In genomic region chr3:158273646-158274045, GRCh38 we compare ENCODE assay signal across 30 cellular contexts.
"Had no signal": no experiment of that assay in that cellular context is flagged by ENCODE, and none has a peak within 500 bp of the region (broad histone marks: within the 10 kb centered on the region; RNA-seq: fewer than 3 reads in every experiment).

No MANE protein-coding gene starts in this region.

- H3K4me3 Mint-ChIP-seq: endodermal cell; naive thymus-derived CD8-positive, alpha-beta T cell; nephron progenitor cell; stimulated activated effector memory CD8-positive, alpha-beta T cell treated with anti-CD3 and anti-CD28 coated beads, Interleukin-12 subunit alpha, Interleukin-12 subunit beta, amount 100 ng/mL, for 72 hours; type B pancreatic cell had no signal

- H3K4me3 ChIP-seq: dorsolateral prefrontal cortex, gastroesophageal sphincter, heart right ventricle, lower lobe of right lung, ovary, psoas muscle, sigmoid colon, stomach, thyroid gland had no signal

- H3K36me3 ChIP-seq: lower lobe of right lung, ovary, thyroid gland had no signal

- DNase-seq: cortex of kidney; dorsolateral prefrontal cortex; effector CD4-positive, alpha-beta T cell; endodermal cell; foreskin keratinocyte; heart right ventricle; hippocampal formation; islet precursor cell; kidney glomerular epithelial cell; left colon; left ventricle myocardium superior; lower lobe of right lung; naive thymus-derived CD8-positive, alpha-beta T cell; nephron progenitor cell; nucleus accumbens; ovary; posterior cingulate gyrus; psoas muscle; right cardiac atrium; sigmoid colon; stimulated activated CD4-positive, alpha-beta T cell treated with anti-CD3 and anti-CD28 coated beads, Interleukin-2, amount 100 ng/mL, for 24 hours; stimulated activated CD4-positive, alpha-beta T cell treated with anti-CD3 and anti-CD28 coated beads, Interleukin-4, amount 100 ng/mL, for 24 hours; stimulated activated naive CD4-positive, alpha-beta T cell treated with Interleukin-2 at 50 U/mL for 16 hours; stomach; thyroid gland had no signal

- H3K27me3 Mint-ChIP-seq: naive thymus-derived CD8-positive, alpha-beta T cell; type B pancreatic cell had no signal

- H3K9me3 ChIP-seq: lower lobe of right lung, ovary, psoas muscle, sigmoid colon, thyroid gland had no signal

- ATAC-seq: esophagus mucosa; foreskin keratinocyte; gastroesophageal sphincter; heart right ventricle; left colon; left ventricle myocardium superior; lower lobe of right lung; naive thymus-derived CD8-positive, alpha-beta T cell; psoas muscle; right cardiac atrium; stimulated activated effector memory CD8-positive, alpha-beta T cell treated with anti-CD3 and anti-CD28 coated beads, Interleukin-12 subunit alpha, Interleukin-12 subunit beta, amount 100 ng/mL, for 72 hours had no signal

- H3K27ac Mint-ChIP-seq: endodermal cell; naive thymus-derived CD8-positive, alpha-beta T cell; nephron progenitor cell; stimulated activated effector memory CD8-positive, alpha-beta T cell treated with anti-CD3 and anti-CD28 coated beads, Interleukin-12 subunit alpha, Interleukin-12 subunit beta, amount 100 ng/mL, for 72 hours; type B pancreatic cell had no signal

- H3K27ac ChIP-seq: dorsolateral prefrontal cortex, epithelial cell of prostate, foreskin keratinocyte, gastroesophageal sphincter, heart right ventricle, lower lobe of right lung, ovary, psoas muscle, sigmoid colon, stomach, thyroid gland had no signal

- H3K4me1 ChIP-seq: gastroesophageal sphincter, heart right ventricle, lower lobe of right lung, psoas muscle, sigmoid colon, stomach, thyroid gland had no signal

- H3K27me3 ChIP-seq: dorsolateral prefrontal cortex, foreskin keratinocyte, gastroesophageal sphincter, heart right ventricle, ovary, sigmoid colon, stomach, thyroid gland had no signal

- H3K9me3 Mint-ChIP-seq: endodermal cell, nephron progenitor cell, type B pancreatic cell had no signal

- H3K4me1 Mint-ChIP-seq: naive thymus-derived CD8-positive, alpha-beta T cell; nephron progenitor cell; stimulated activated effector memory CD8-positive, alpha-beta T cell treated with anti-CD3 and anti-CD28 coated beads, Interleukin-12 subunit alpha, Interleukin-12 subunit beta, amount 100 ng/mL, for 72 hours had no signal

- H3K36me3 Mint-ChIP-seq: stimulated activated effector memory CD8-positive, alpha-beta T cell treated with anti-CD3 and anti-CD28 coated beads, Interleukin-12 subunit alpha, Interleukin-12 subunit beta, amount 100 ng/mL, for 72 hours had no signal
